Comparison of ENCODE assay signal across 5 cellular contexts in genomic region chr6:129426343-129426742, GRCh38.
"Had no signal": no experiment of that assay in that cellular context is flagged by ENCODE, and none has a peak within 500 bp of the region (broad histone marks: within the 10 kb centered on the region; RNA-seq: fewer than 3 reads in every experiment).

No MANE protein-coding gene starts in this region.

- H3K4me3 ChIP-seq: K562 had no signal

- DNase-seq: IMR-90, KBM-7, KG1 had no signal

- H3K27ac ChIP-seq: HL-60 had no signal
